Comparison of ENCODE assay signal across 1 cellular context in genomic region chr21:46009951-46010655, GRCh38.
TF ChIP-seq lines count a peak whose summit lies in the region.

No MANE protein-coding gene starts in this region.

TF ChIP-seq in GM23338, 12 proteins besides CTCF, POLR2A, EP300 and RAD21 (continued from another document):
- TF ChIP-seq ZNF462 (CRISPR knock-in tag; IDR thresholded peaks at IDR 0.05): no peak
- TF ChIP-seq CREB1 (CRISPR knock-in tag; IDR thresholded peaks at IDR 0.05; ENCODE audit: low read depth): no peak
- no peak for TF ChIP-seq ZNF114 (CRISPR knock-in tag; IDR thresholded peaks at IDR 0.05)
TF ChIP-seq in GM23338: peak in this region for 0.
